In genomic region chr12:118359541-118359915, GRCh38 we compare ENCODE assay signal across 10 cellular contexts. TPM values are rescaled to one million over a fixed set of nuclear protein-coding genes. Genes with fewer than 3 reads are reported as not detected.
DNase-seq lines count a peak whose midpoint lies in the region; ATAC-seq lines count a peak whose summit lies in the region.
"Had no signal": no experiment of that assay in that cellular context is flagged by ENCODE, and none has a peak within 500 bp of the region (broad histone marks: within the 10 kb centered on the region; RNA-seq: fewer than 3 reads in every experiment).

No MANE protein-coding gene starts in this region.

- H3K4me3 Mint-ChIP-seq in naive thymus-derived CD4-positive, alpha-beta T cell: peak overlapping the region; percentile 78 to 98 (median 94)

- peaks cover 0 to 18% (median 9%) of the 10 kb centered on the region in 5 donors for H3K36me3 Mint-ChIP-seq in naive thymus-derived CD4-positive, alpha-beta T cell

- peaks cover 21 to 29% of the 10 kb centered on the region in 2 donors for H3K4me1 ChIP-seq in naive thymus-derived CD4-positive, alpha-beta T cell (ENCODE audit: control insufficient read depth in 2 of 2, insufficient read depth in 2 of 2, low read length in 2 of 2)

- H3K9me3 Mint-ChIP-seq in naive thymus-derived CD4-positive, alpha-beta T cell: no peaks in the 10 kb centered on the region

- POLR2A ChIA-PET in naive thymus-derived CD4-positive, alpha-beta T cell (lab: Charles Lee): interaction anchor here (1.0 to 5.2 kb wide), 7 partner anchors 9 to 343 kb away, joined by 3 to 49 read pairs (median 6); partner anchors contain the start of genes RFC5, SUDS3 and TAOK3

- peak overlapping the region; percentile 66 for H3K27ac ChIP-seq in naive thymus-derived CD4-positive, alpha-beta T cell (ENCODE audit: low read depth, low read length)
- H3K27ac ChIP-seq: parathyroid adenoma had no signal

- H3K36me3 ChIP-seq in naive thymus-derived CD4-positive, alpha-beta T cell (ENCODE audit: control insufficient read depth in 2 of 3, insufficient read depth in 3 of 3, low read length in 3 of 3): no peaks in the 10 kb centered on the region

- peaks cover 35 to 55% (median 47%) of the 10 kb centered on the region in 7 donors for H3K4me1 Mint-ChIP-seq in naive thymus-derived CD4-positive, alpha-beta T cell

- DNase-seq in GDM1 (lab: John Stamatoyannopoulos, UW) (peak; percentile 3), AG20443 (ENCODE audit: low spot score) (no peak), NCI-H82 (lab: John Stamatoyannopoulos, UW) (no peak), AG08396 (ENCODE audit: low spot score) (no peak)
- peak; percentile 21 to 23 for DNase-seq in activated CD4-positive, alpha-beta T cell treated with anti-CD3 and anti-CD28 coated beads, Interleukin-2, amount 50 U/mL, for 48 hours
- peak in 5 of 9 donors; percentile 27 to 40 (median 30) for DNase-seq in naive thymus-derived CD4-positive, alpha-beta T cell
- DNase-seq: NCI-H748 treated with DMSO at 0.1 percent for 48 hours had no signal

- intact Hi-C loops in naive thymus-derived CD4-positive, alpha-beta T cell (cut with micrococcal nuclease): loop anchor here (1.0 to 5.0 kb wide), 8 partner anchors 8 to 297 kb away; partner anchors contain the start of genes SUDS3 (in 2 of the 2), TAOK3 (in 2 of the 2) and WSB2 (in 1 of the 2)

- H3K27me3 ChIP-seq in naive thymus-derived CD4-positive, alpha-beta T cell (ENCODE audit: control insufficient read depth in 2 of 2, insufficient read depth in 2 of 2, low read length in 2 of 2): no peaks in the 10 kb centered on the region

- no peaks in the 10 kb centered on the region for H3K9me3 ChIP-seq in naive thymus-derived CD4-positive, alpha-beta T cell (ENCODE audit: control insufficient read depth in 2 of 3, low read length in 3 of 3)

- no peaks in the 10 kb centered on the region for H3K27me3 Mint-ChIP-seq in naive thymus-derived CD4-positive, alpha-beta T cell

- peak overlapping the region; percentile 58 for H3K4me3 ChIP-seq in naive thymus-derived CD4-positive, alpha-beta T cell (ENCODE audit: low read length)

- CTCF ChIA-PET in naive thymus-derived CD4-positive, alpha-beta T cell (lab: Charles Lee): interaction anchor here (0.9 to 5.7 kb wide), 3 partner anchors 14 to 17 kb away, joined by 3 to 50 read pairs (median 4); partner anchors contain the start of gene SUDS3

- H3K27ac Mint-ChIP-seq in naive thymus-derived CD4-positive, alpha-beta T cell: peak overlapping the region; percentile 49 to 96 (median 88)

- ATAC-seq in HG03354 (IDR thresholded peaks at IDR 0.05; ENCODE audit: poor library complexity, severe bottlenecking, unreplicated experiment) (peak; percentile 46), GM19023 (IDR thresholded peaks at IDR 0.05; ENCODE audit: unreplicated experiment) (no peak)
- ATAC-seq in naive thymus-derived CD4-positive, alpha-beta T cell: peak; percentile 75

RNA-seq across cellular contexts. Expression of gene TAOK3, which starts 13.2 kb away (rescaled TPM):
- 100 to 1,000 TPM in 1 of 5 experiments, 10 to 100 TPM in 4; 55.2 to 102 (median 67.3) TPM for total RNA-seq in naive thymus-derived CD4-positive, alpha-beta T cell
- 10 to 100 TPM; 72.8 to 78.8 TPM for polyA plus RNA-seq in naive thymus-derived CD4-positive, alpha-beta T cell

RNA-seq across cellular contexts. Expression of gene SUDS3, which starts 16.8 kb away (rescaled TPM):
- total RNA-seq in naive thymus-derived CD4-positive, alpha-beta T cell: 10 to 100 TPM; 23.9 to 32.2 (median 27.0) TPM
- polyA plus RNA-seq in naive thymus-derived CD4-positive, alpha-beta T cell: 10 to 100 TPM; 10.1 to 13.4 TPM

Comparison
In these comparisons a context has a peak if more than half of its experiments do, and no peak if none do; other contexts are left out.
1. DNase-seq: peak in GDM1 (single experiment), activated CD4-positive, alpha-beta T cell treated with anti-CD3 and anti-CD28 coated beads, Interleukin-2, amount 50 U/mL, for 48 hours (2 of 2) and naive thymus-derived CD4-positive, alpha-beta T cell (5 of 9); none in AG20443 (single experiment), NCI-H82 (single experiment) and AG08396 (single experiment).